9 cellular contexts compared by ENCODE assay signal in genomic region chr10:119253433-119254174, GRCh38. TPM values are rescaled to one million over a fixed set of nuclear protein-coding genes. Genes with fewer than 3 reads are reported as not detected.
DNase-seq lines count a peak whose midpoint lies in the region; ATAC-seq lines count a peak whose summit lies in the region.
"Had no signal": no experiment of that assay in that cellular context is flagged by ENCODE, and none has a peak within 500 bp of the region (broad histone marks: within the 10 kb centered on the region; RNA-seq: fewer than 3 reads in every experiment).

No MANE protein-coding gene starts in this region.

- DNase-seq in ELF-1 (ENCODE audit: low read depth, low spot score) = peak; percentile 94
- peak; percentile 87 for DNase-seq in SW480 (ENCODE audit: low spot score)
- no peak for DNase-seq in effector memory CD8-positive, alpha-beta T cell
- no peak for DNase-seq in NCI-H1436 (lab: John Stamatoyannopoulos, UW)
- no peak for DNase-seq in mesenteric fat pad (ENCODE audit: low spot score)
- no peak for DNase-seq in UCSD-AML1 (lab: John Stamatoyannopoulos, UW; ENCODE audit: unreplicated experiment)

- peak overlapping the region; percentile 91 for H3K27ac ChIP-seq in stomach smooth muscle (ENCODE audit: low read length)
- H3K27ac ChIP-seq: neutrophil had no signal

- H3K36me3 Mint-ChIP-seq in effector memory CD8-positive, alpha-beta T cell (ENCODE audit: insufficient read depth) = peaks cover 3% of the 10 kb centered on the region

- H3K9ac ChIP-seq in mucosa of stomach (ENCODE audit: low read length) (peak overlapping the region; percentile 41), stomach smooth muscle (ENCODE audit: low read length in 2 of 2) (peak overlapping the region; percentile 26 to 47)

- H3K4me1 ChIP-seq in mucosa of stomach (ENCODE audit: control insufficient read depth, insufficient read depth, low read length) (peaks cover 47% of the 10 kb centered on the region), stomach smooth muscle (ENCODE audit: control insufficient read depth, insufficient read depth, low read length) (peaks cover 66% of the 10 kb centered on the region)

- ATAC-seq in effector memory CD8-positive, alpha-beta T cell (replicated peaks) = no peak

- H3K27ac Mint-ChIP-seq in effector memory CD8-positive, alpha-beta T cell = peak overlapping the region; percentile 49 to 77

- H3K4me3 ChIP-seq in mucosa of stomach (ENCODE audit: low read length) (no peak overlapping the region), stomach smooth muscle (ENCODE audit: low read length in 2 of 2) (peak overlapping the region; percentile 41 to 47)

- H3K9me3 ChIP-seq in mucosa of stomach (ENCODE audit: control insufficient read depth, low read length) = no peaks in the 10 kb centered on the region
- no peaks in the 10 kb centered on the region for H3K9me3 ChIP-seq in stomach smooth muscle (ENCODE audit: control insufficient read depth in 2 of 2, low read length in 2 of 2)
- H3K9me3 ChIP-seq: neutrophil had no signal

- H3K4me1 Mint-ChIP-seq in effector memory CD8-positive, alpha-beta T cell (ENCODE audit: low read depth in 2 of 2) = peaks cover 9 to 11% of the 10 kb centered on the region in 2 donors

- H3K27me3 Mint-ChIP-seq in effector memory CD8-positive, alpha-beta T cell = no peaks in the 10 kb centered on the region

- H3K36me3 ChIP-seq in mucosa of stomach (ENCODE audit: control insufficient read depth, insufficient read depth, low read length) (no peaks in the 10 kb centered on the region), stomach smooth muscle (ENCODE audit: control insufficient read depth in 2 of 2, insufficient read depth in 2 of 2, low read length in 2 of 2) (no peaks in the 10 kb centered on the region)
- H3K36me3 ChIP-seq: neutrophil had no signal

- H3K4me3 Mint-ChIP-seq in effector memory CD8-positive, alpha-beta T cell = no peak overlapping the region

- H3K9me3 Mint-ChIP-seq in effector memory CD8-positive, alpha-beta T cell = no peaks in the 10 kb centered on the region

- H3K27me3 ChIP-seq in mucosa of stomach (ENCODE audit: control insufficient read depth, insufficient read depth, low read length) (no peaks in the 10 kb centered on the region), stomach smooth muscle (ENCODE audit: control insufficient read depth in 1 of 2, insufficient read depth in 2 of 2, low read length in 2 of 2) (no peaks in the 10 kb centered on the region)
- H3K27me3 ChIP-seq: neutrophil had no signal

RNA-seq across cellular contexts. Expression of gene GRK5, which starts 46.2 kb away (rescaled TPM):
- 20.2 TPM for total RNA-seq in mesenteric fat pad

Comparison
In these comparisons a context has a peak if more than half of its experiments do, and no peak if none do; other contexts are left out.
1. DNase-seq: peak in ELF-1 (single experiment) and SW480 (single experiment); none in effector memory CD8-positive, alpha-beta T cell (0 of 3), NCI-H1436 (single experiment), mesenteric fat pad (single experiment) and UCSD-AML1 (single experiment).